Comparison of ENCODE assay signal across 19 cellular contexts in the genomic region with DNA sequence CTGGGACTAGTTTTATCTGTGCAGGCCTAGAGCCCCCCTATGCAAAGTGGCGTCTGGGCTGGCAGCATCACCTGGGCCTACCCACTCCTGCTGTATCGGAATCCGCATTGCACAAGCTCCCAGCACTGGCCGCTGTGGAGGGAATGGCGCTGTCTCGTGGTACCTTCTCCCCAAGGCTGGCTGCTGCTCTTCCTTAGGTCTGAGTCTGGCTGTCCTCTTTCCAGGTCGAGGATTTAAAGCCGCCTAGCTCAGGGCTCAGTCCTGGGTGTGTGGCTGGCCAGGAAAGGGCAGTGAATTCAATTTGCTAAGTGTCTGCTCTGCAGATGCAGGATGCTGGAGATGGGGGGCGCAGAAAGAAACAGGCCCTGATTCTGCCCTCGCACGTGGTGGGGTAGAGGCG.
"Had no signal": no experiment of that assay in that cellular context is flagged by ENCODE, and none has a peak within 500 bp of the region (broad histone marks: within the 10 kb centered on the region; RNA-seq: fewer than 3 reads in every experiment).

No MANE protein-coding gene starts in this region.

- H3K27ac ChIP-seq: foreskin keratinocyte, hepatocyte, parathyroid adenoma, prostate gland, thyroid gland, uterus had no signal

- H3K9me3 ChIP-seq: prostate gland, thyroid gland, uterus had no signal

- H3K4me3 Mint-ChIP-seq: dendritic cell treated with granulocyte-macrophage colony-stimulating factor and Interleukin-4, amounts not matched to agents 40 ng/mL and 50 ng/mL, for 4 days; naive B cell; nephron; stimulated activated naive B cell treated with anti-CD40 and anti-IgM and Interleukin-4, amounts not matched to agents 10 μg/mL and 1 μg/mL and 100 μg/mL, for 72 hours; type B pancreatic cell had no signal

- H3K4me3 ChIP-seq: hepatocyte, prostate gland, thyroid gland, uterus had no signal

- H3K79me2 ChIP-seq: parathyroid adenoma had no signal

- H3K4me1 ChIP-seq: foreskin keratinocyte, parathyroid adenoma, uterus had no signal

- H2AFZ ChIP-seq: hepatocyte, parathyroid adenoma had no signal

- DNase-seq: erythroblast; foreskin keratinocyte; kidney; left colon; mesendoderm; naive B cell; occipital lobe; stimulated activated CD4-positive, alpha-beta T cell treated with anti-CD3 and anti-CD28 coated beads, Interleukin-2, amount 100 ng/mL, for 24 hours; stimulated activated CD4-positive, alpha-beta T cell treated with anti-CD3 and anti-CD28 coated beads, Interleukin-4, amount 100 ng/mL, for 4 hours; stimulated activated naive B cell treated with anti-CD40 and anti-IgM and Interleukin-4, amounts not matched to agents 10 μg/mL and 1 μg/mL and 100 μg/mL, for 72 hours; thyroid gland; uterus had no signal

- H3K27me3 Mint-ChIP-seq: dendritic cell treated with granulocyte-macrophage colony-stimulating factor and Interleukin-4, amounts not matched to agents 40 ng/mL and 50 ng/mL, for 4 days; naive B cell; stimulated activated naive B cell treated with anti-CD40 and anti-IgM and Interleukin-4, amounts not matched to agents 10 μg/mL and 1 μg/mL and 100 μg/mL, for 72 hours; type B pancreatic cell had no signal

- H3K36me3 ChIP-seq: prostate gland, thyroid gland, uterus had no signal

- H3K4me2 ChIP-seq: hepatocyte had no signal

- H3K27ac Mint-ChIP-seq: dendritic cell treated with granulocyte-macrophage colony-stimulating factor and Interleukin-4, amounts not matched to agents 40 ng/mL and 50 ng/mL, for 4 days; nephron; stimulated activated naive B cell treated with anti-CD40 and anti-IgM and Interleukin-4, amounts not matched to agents 10 μg/mL and 1 μg/mL and 100 μg/mL, for 72 hours; type B pancreatic cell had no signal

- ATAC-seq: foreskin keratinocyte; left colon; sciatic nerve; stimulated activated naive B cell treated with anti-CD40 and anti-IgM and Interleukin-4, amounts not matched to agents 10 μg/mL and 1 μg/mL and 100 μg/mL, for 72 hours had no signal

- H3K27me3 ChIP-seq: foreskin keratinocyte, hepatocyte, thyroid gland, uterus had no signal

- H3K9me3 Mint-ChIP-seq: stimulated activated naive B cell treated with anti-CD40 and anti-IgM and Interleukin-4, amounts not matched to agents 10 μg/mL and 1 μg/mL and 100 μg/mL, for 72 hours; type B pancreatic cell had no signal
